In the genomic region with DNA sequence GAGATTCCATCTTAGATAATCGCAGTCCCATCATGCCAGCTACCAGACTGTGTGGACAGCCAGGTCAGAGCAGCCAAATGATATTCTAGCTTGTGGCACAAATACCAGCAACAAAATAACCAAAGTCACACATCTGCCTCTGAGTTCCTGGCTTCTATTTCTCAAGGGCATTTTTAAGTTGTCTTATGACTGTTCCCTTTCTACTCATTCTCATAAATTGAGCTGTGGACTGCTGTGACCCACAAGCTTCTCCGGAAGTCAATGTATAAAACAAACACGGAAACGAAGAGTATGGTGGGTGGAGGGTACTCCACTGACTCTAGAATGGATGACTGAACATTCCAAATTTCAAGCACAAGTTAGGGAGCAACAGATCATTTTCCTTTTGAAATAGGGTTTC, we compare ENCODE assay signal across 1 cellular context.
TF ChIP-seq lines count a peak whose summit lies in the region.

No MANE protein-coding gene starts in this region.

TF ChIP-seq in SK-N-SH, 30 proteins besides CTCF, POLR2A, EP300 and RAD21 (continued from another document):
- TF ChIP-seq, protein P1, sequence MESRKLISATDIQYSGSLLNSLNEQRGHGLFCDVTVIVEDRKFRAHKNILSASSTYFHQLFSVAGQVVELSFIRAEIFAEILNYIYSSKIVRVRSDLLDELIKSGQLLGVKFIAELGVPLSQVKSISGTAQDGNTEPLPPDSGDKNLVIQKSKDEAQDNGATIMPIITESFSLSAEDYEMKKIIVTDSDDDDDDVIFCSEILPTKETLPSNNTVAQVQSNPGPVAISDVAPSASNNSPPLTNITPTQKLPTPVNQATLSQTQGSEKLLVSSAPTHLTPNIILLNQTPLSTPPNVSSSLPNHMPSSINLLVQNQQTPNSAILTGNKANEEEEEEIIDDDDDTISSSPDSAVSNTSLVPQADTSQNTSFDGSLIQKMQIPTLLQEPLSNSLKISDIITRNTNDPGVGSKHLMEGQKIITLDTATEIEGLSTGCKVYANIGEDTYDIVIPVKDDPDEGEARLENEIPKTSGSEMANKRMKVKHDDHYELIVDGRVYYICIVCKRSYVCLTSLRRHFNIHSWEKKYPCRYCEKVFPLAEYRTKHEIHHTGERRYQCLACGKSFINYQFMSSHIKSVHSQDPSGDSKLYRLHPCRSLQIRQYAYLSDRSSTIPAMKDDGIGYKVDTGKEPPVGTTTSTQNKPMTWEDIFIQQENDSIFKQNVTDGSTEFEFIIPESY (IDR thresholded peaks at IDR 0.05; ENCODE audit: borderline replicate concordance, low read depth): no peak
- TF ChIP-seq FOSL2 (IDR thresholded peaks at IDR 0.05; ENCODE audit: borderline replicate concordance, low read depth): no peak
- TF ChIP-seq NFIC (IDR thresholded peaks at IDR 0.05; ENCODE audit: borderline replicate concordance): no peak
- no peak for TF ChIP-seq SMC3 (IDR thresholded peaks at IDR 0.05; ENCODE audit: low read depth, low read length)
- no peak for TF ChIP-seq RXRA (IDR thresholded peaks at IDR 0.05; ENCODE audit: borderline replicate concordance, low read depth)
- TF ChIP-seq TEAD4 (IDR thresholded peaks at IDR 0.05; ENCODE audit: borderline replicate concordance, insufficient read depth): no peak
